Comparison of ENCODE assay signal across 20 cellular contexts in the genomic region with DNA sequence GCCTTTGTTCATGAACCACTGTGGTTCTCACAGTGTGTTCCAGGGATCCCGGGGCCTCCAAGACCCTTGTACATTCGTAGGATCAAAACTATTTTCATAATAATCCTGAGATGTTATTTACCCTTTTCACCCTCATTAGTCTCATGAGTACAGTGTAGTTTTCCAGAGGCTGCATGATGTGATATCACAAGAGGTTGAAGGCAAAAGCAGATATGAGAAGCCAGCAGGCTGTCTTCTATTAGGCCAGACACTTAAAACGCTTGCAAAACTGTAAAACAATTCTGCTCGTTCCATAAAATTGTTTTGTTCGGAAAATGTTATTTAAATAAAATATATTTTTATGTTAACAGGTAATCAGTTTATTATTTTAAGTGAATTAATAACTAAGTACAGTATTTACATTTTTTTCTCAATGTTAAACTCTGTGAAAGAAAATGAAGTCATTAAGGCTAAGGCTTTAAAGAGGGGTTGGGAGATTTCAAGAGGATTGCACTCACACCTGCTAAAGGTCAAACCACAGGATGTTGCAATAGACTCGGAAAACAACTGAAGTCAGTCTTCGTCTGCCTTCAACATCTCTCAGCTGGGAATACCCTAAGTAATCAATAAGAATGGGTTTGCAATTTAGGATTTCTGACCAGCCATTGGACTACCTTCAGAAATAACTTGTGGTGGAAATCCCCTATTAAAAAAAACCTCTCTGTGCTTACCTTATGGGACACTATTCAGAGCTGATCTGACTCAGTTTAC.
DNase-seq lines count a peak whose midpoint lies in the region; ATAC-seq and FAIRE-seq lines count a peak whose summit lies in the region.
"Had no signal": no experiment of that assay in that cellular context is flagged by ENCODE, and none has a peak within 500 bp of the region (broad histone marks: within the 10 kb centered on the region; RNA-seq: fewer than 3 reads in every experiment).

No MANE protein-coding gene starts in this region.

- FAIRE-seq in urothelium cell line (lab: Jason Lieb, UNC): no peak
- FAIRE-seq: keratinocyte had no signal

- in situ Hi-C loops in SK-MEL-5 (cut with HindIII; ENCODE audit: low pct_unique_long_range_greater_than_20kb, low sequenced_read_pairs): no loop called here

- no peak for ATAC-seq in activated naive CD4-positive, alpha-beta T cell treated with anti-CD3 and anti-CD28 coated beads, Interleukin-2, amount 50 U/mL, for 72 hours
- ATAC-seq in GM21576 (IDR thresholded peaks at IDR 0.05; ENCODE audit: unreplicated experiment): no peak
- ATAC-seq: psoas muscle had no signal

- peaks cover 4 to 8% of the 10 kb centered on the region in 2 donors for H3K9me3 Mint-ChIP-seq in activated naive CD4-positive, alpha-beta T cell treated with anti-CD3 and anti-CD28 coated beads, Interleukin-2, amount 50 U/mL, for 72 hours

- no peak overlapping the region for H3K27ac Mint-ChIP-seq in activated naive CD4-positive, alpha-beta T cell treated with anti-CD3 and anti-CD28 coated beads, Interleukin-2, amount 50 U/mL, for 72 hours
- H3K27ac Mint-ChIP-seq: activated CD4-positive, alpha-beta T cell treated with anti-CD3 and anti-CD28 coated beads, Interleukin-2, amount 10 ng/mL, durations not matched to agents 7 days and 5 days; activated T-helper 2 cell treated with anti-CD3 and anti-CD28 coated beads, Interferon-gamma antibody, Interleukin-2, Interleukin-4, amounts not matched to agents 10 μg/mL and 5 μg/mL and 100 μg/mL, durations not matched to agents 14 hours and 24 hours and 36 hours; CD4-positive, alpha-beta T cell had no signal

- peak; percentile 8 for DNase-seq in NCI-H82 (lab: John Stamatoyannopoulos, UW)
- DNase-seq in NCI-H82 treated with DMSO at 0.1 percent for 48 hours (lab: John Stamatoyannopoulos, UW; ENCODE audit: unreplicated experiment): no peak
- DNase-seq in SK-MEL-5 (ENCODE audit: low read depth, low spot score): peak; percentile 12
- DNase-seq in kidney tubule cell (ENCODE audit: low spot score): peak; percentile 20
- peak; percentile 13 for DNase-seq in urothelium cell line (ENCODE audit: low spot score)
- DNase-seq in SK-N-DZ (ENCODE audit: low spot score): no peak
- no peak for DNase-seq in activated naive CD4-positive, alpha-beta T cell treated with anti-CD3 and anti-CD28 coated beads, Interleukin-2, amount 50 U/mL, for 72 hours (ENCODE audit: low spot score in 2 of 2)
- DNase-seq: activated CD4-positive, alpha-beta T cell treated with anti-CD3 and anti-CD28 coated beads, Interleukin-2, amount 10 ng/mL, durations not matched to agents 7 days and 5 days; CD4-positive, alpha-beta T cell; dermis blood vessel endothelial cell; foreskin melanocyte; hypothalamus; midbrain; NCI-H1105; psoas muscle; RPMI8226; spleen had no signal

- H3K36me3 Mint-ChIP-seq in activated naive CD4-positive, alpha-beta T cell treated with anti-CD3 and anti-CD28 coated beads, Interleukin-2, amount 50 U/mL, for 72 hours: no peaks in the 10 kb centered on the region

Comparison
In these comparisons a context has a peak if more than half of its experiments do, and no peak if none do; other contexts are left out.
1. DNase-seq: peak in NCI-H82 (single experiment), SK-MEL-5 (single experiment), kidney tubule cell (single experiment) and urothelium cell line (single experiment); none in NCI-H82 treated with DMSO at 0.1 percent for 48 hours (single experiment), SK-N-DZ (single experiment) and activated naive CD4-positive, alpha-beta T cell treated with anti-CD3 and anti-CD28 coated beads, Interleukin-2, amount 50 U/mL, for 72 hours (0 of 2).